ENCODE assay signal across 27 cellular contexts in the genomic region with DNA sequence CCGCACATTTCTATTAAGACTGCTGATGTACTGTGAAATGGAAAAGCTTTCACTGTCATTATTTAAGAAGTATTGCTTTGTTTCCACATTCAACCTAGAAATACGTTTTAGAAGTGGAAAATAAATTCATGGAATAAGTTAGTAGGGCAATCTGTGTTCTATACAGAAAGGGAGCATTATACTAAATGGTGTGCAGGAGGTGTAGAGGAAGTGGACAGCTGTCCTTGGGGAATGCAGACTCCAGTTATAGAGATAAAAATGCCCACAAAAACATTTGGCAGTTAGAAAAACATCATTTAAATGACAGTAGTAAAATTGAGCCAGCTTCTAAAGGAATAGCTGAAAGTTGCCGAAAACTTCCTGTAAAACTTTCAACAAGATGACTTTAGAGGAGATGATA.
"Had no signal": no experiment of that assay in that cellular context is flagged by ENCODE, and none has a peak within 500 bp of the region (broad histone marks: within the 10 kb centered on the region; RNA-seq: fewer than 3 reads in every experiment).

No MANE protein-coding gene starts in this region.

- H3K27me3 Mint-ChIP-seq: activated CD4-positive, alpha-beta T cell treated with anti-CD3 and anti-CD28 coated beads, Interleukin-2, amount 10 ng/mL, durations not matched to agents 24 days and 14 days; activated CD8-positive, alpha-beta T cell treated with anti-CD3 and anti-CD28 coated beads for 36 hours; activated naive CD4-positive, alpha-beta T cell treated with anti-CD3 and anti-CD28 coated beads, Interleukin-2, amount 50 U/mL, for 24 hours; activated naive CD8-positive, alpha-beta T cell treated with anti-CD3 and anti-CD28 coated beads, Interleukin-2, amount 10 ng/mL, durations not matched to agents 7 days and 5 days; activated T-helper 17 cell treated with anti-CD3 and anti-CD28 coated beads, Interleukin-2, amount 50 U/mL, for 72 hours had no signal

- H3K9me3 ChIP-seq: body of pancreas, breast epithelium had no signal

- H3K4me1 Mint-ChIP-seq: activated CD4-positive, alpha-beta T cell treated with anti-CD3 and anti-CD28 coated beads, Interleukin-2, amount 10 ng/mL, durations not matched to agents 24 days and 14 days; activated naive CD4-positive, alpha-beta T cell treated with anti-CD3 and anti-CD28 coated beads, Interleukin-2, amount 50 U/mL, for 24 hours; activated naive CD8-positive, alpha-beta T cell treated with anti-CD3 and anti-CD28 coated beads, Interleukin-2, amount 10 ng/mL, durations not matched to agents 7 days and 5 days had no signal

- H3K27ac Mint-ChIP-seq: activated CD4-positive, alpha-beta T cell treated with anti-CD3 and anti-CD28 coated beads, Interleukin-2, amount 10 ng/mL, durations not matched to agents 24 days and 14 days; activated CD8-positive, alpha-beta T cell treated with anti-CD3 and anti-CD28 coated beads for 36 hours; activated naive CD4-positive, alpha-beta T cell treated with anti-CD3 and anti-CD28 coated beads, Interleukin-2, amount 50 U/mL, for 24 hours; activated naive CD8-positive, alpha-beta T cell treated with anti-CD3 and anti-CD28 coated beads, Interleukin-2, amount 10 ng/mL, durations not matched to agents 7 days and 5 days; activated T-cell treated with anti-CD3 and anti-CD28 coated beads, Interleukin-2, amount 50 U/mL, for 72 hours; activated T-helper 17 cell treated with anti-CD3 and anti-CD28 coated beads, Interleukin-2, amount 50 U/mL, for 72 hours had no signal

- H3K27me3 ChIP-seq: body of pancreas, breast epithelium had no signal

- H3K4me1 ChIP-seq: body of pancreas, breast epithelium had no signal

- H3K4me3 ChIP-seq: body of pancreas, breast epithelium, SK-N-MC had no signal

- H3K27ac ChIP-seq: body of pancreas, breast epithelium, SK-N-MC, WERI-Rb-1 had no signal

- DNase-seq: activated CD4-positive, alpha-beta T cell treated with anti-CD3 and anti-CD28 coated beads, Interleukin-2, amount 10 ng/mL, durations not matched to agents 24 days and 14 days; activated CD4-positive, alpha-beta T cell treated with anti-CD3 and anti-CD28 coated beads, Interleukin-2, amount 50 U/mL, for 4 hours; activated CD4-positive, CD25-positive, alpha-beta regulatory T cell; activated CD8-positive, alpha-beta T cell treated with anti-CD3 and anti-CD28 coated beads for 36 hours; activated effector memory CD4-positive, alpha-beta T cell treated with anti-CD3 and anti-CD28 coated beads, Interleukin-2, amount 50 U/mL, for 16 hours; activated naive CD4-positive, alpha-beta T cell treated with Interleukin-2 at 50 U/mL for 16 hours; activated naive CD8-positive, alpha-beta T cell treated with anti-CD3 and anti-CD28 coated beads, Interleukin-2, amount 10 ng/mL, durations not matched to agents 7 days and 5 days; activated T-cell treated with anti-CD3 and anti-CD28 coated beads, Interleukin-2, amount 50 U/mL, for 1 hour; activated T-cell treated with anti-CD3 and anti-CD28 coated beads, Interleukin-2, amount 50 U/mL, for 72 hours; body of pancreas; Kasumi-1; KG1; NCI-H1105; NCI-H1436; NCI-H1694; NCI-H1930; NCI-H2081 treated with DMSO at 0.1 percent for 48 hours; NCI-H226; NCI-H446 treated with DMSO at 0.1 percent for 48 hours; NCI-H524; Right ventricle myocardium superior; T1000; WERI-Rb-1 had no signal

- H3K4me3 Mint-ChIP-seq: activated CD4-positive, alpha-beta T cell treated with anti-CD3 and anti-CD28 coated beads, Interleukin-2, amount 10 ng/mL, durations not matched to agents 24 days and 14 days; activated CD8-positive, alpha-beta T cell treated with anti-CD3 and anti-CD28 coated beads for 36 hours; activated naive CD4-positive, alpha-beta T cell treated with anti-CD3 and anti-CD28 coated beads, Interleukin-2, amount 50 U/mL, for 24 hours; activated naive CD8-positive, alpha-beta T cell treated with anti-CD3 and anti-CD28 coated beads, Interleukin-2, amount 10 ng/mL, durations not matched to agents 7 days and 5 days; activated T-cell treated with anti-CD3 and anti-CD28 coated beads, Interleukin-2, amount 50 U/mL, for 72 hours; activated T-helper 17 cell treated with anti-CD3 and anti-CD28 coated beads, Interleukin-2, amount 50 U/mL, for 72 hours had no signal

- H3K9me3 Mint-ChIP-seq: activated CD4-positive, alpha-beta T cell treated with anti-CD3 and anti-CD28 coated beads, Interleukin-2, amount 10 ng/mL, durations not matched to agents 24 days and 14 days; activated CD8-positive, alpha-beta T cell treated with anti-CD3 and anti-CD28 coated beads for 36 hours; activated naive CD4-positive, alpha-beta T cell treated with anti-CD3 and anti-CD28 coated beads, Interleukin-2, amount 50 U/mL, for 24 hours; activated T-cell treated with anti-CD3 and anti-CD28 coated beads, Interleukin-2, amount 50 U/mL, for 72 hours; activated T-helper 17 cell treated with anti-CD3 and anti-CD28 coated beads, Interleukin-2, amount 50 U/mL, for 72 hours had no signal
